In genomic region chr2:42931147-42931817, GRCh38 we compare ENCODE assay signal across 9 cellular contexts.
DNase-seq lines count a peak whose midpoint lies in the region; ATAC-seq, FAIRE-seq and TF ChIP-seq lines count a peak whose summit lies in the region.
"Had no signal": no experiment of that assay in that cellular context is flagged by ENCODE, and none has a peak within 500 bp of the region (broad histone marks: within the 10 kb centered on the region; RNA-seq: fewer than 3 reads in every experiment).

No MANE protein-coding gene starts in this region.

- POLR2A ChIA-PET in RWPE1 (lab: Yijun Ruan, JAX; ENCODE audit: low non-redundant PET) = no interaction called here

- H3K9me3 ChIP-seq in kidney (ENCODE audit: control insufficient read depth in 1 of 2, low read length in 2 of 2) = no peaks in the 10 kb centered on the region

- CTCF ChIA-PET in RWPE1 (lab: Yijun Ruan, JAX) = interaction anchor here (0.7 kb wide), 1 partner anchor 344 kb away, joined by 4 read pairs; no protein-coding TSS in a partner anchor

- DNase-seq in RWPE1 (ENCODE audit: low spot score) = no peak
- no peak for DNase-seq in fibroblast of pulmonary artery (ENCODE audit: low read depth)
- no peak for DNase-seq in retinal pigment epithelial cell (ENCODE audit: low read depth)
- DNase-seq in activated CD8-positive, alpha-beta memory T cell treated with anti-CD3 and anti-CD28 coated beads for 24 hours = no peak
- DNase-seq in SIG-M5 (lab: John Stamatoyannopoulos, UW) = no peak
- no peak for DNase-seq in kidney
- DNase-seq: activated T-cell treated with anti-CD3 and anti-CD28 coated beads for 4 hours had no signal

- peaks cover 53 to 65% of the 10 kb centered on the region in 2 donors for H3K4me1 ChIP-seq in kidney (ENCODE audit: control insufficient read depth in 1 of 2, insufficient read depth in 1 of 2, low read depth in 1 of 2, low read length in 2 of 2)

- H3K36me3 ChIP-seq in kidney (ENCODE audit: control insufficient read depth in 1 of 2, insufficient read depth in 2 of 2, low read length in 2 of 2) = no peaks in the 10 kb centered on the region

- peak overlapping the region; percentile 82 for H3K27ac ChIP-seq in RWPE1
- H3K27ac ChIP-seq in kidney (ENCODE audit: low read depth in 2 of 2, low read length in 2 of 2) = peak overlapping the region in 1 of 2 donors; percentile 47

- ATAC-seq in HG03521 (IDR thresholded peaks at IDR 0.05; ENCODE audit: unreplicated experiment) = no peak

- no peak for FAIRE-seq in kidney (lab: Jason Lieb, UNC)

- intact Hi-C loops in kidney (cut with DNase I) = no loop called here

- TF ChIP-seq CTCF in GM12872 (IDR thresholded peaks at IDR 0.05; ENCODE audit: insufficient read depth, low read depth, low read length) = peak; percentile 51
- no peak for TF ChIP-seq CTCF in RWPE1 (conservative IDR thresholded peaks at IDR 0.05; ENCODE audit: low read depth)
- peak; percentile 27 for TF ChIP-seq CTCF in fibroblast of pulmonary artery (IDR thresholded peaks at IDR 0.05; ENCODE audit: low read length, missing control alignments)
- peak; percentile 67 for TF ChIP-seq CTCF in retinal pigment epithelial cell (conservative IDR thresholded peaks at IDR 0.05; ENCODE audit: low read depth, low read length)
- TF ChIP-seq CTCF in kidney (IDR thresholded peaks at IDR 0.05; ENCODE audit: borderline replicate concordance, extremely low read depth, insufficient read depth) = no peak

- peak overlapping the region in 1 of 2 donors; percentile 44 for H3K9ac ChIP-seq in kidney (ENCODE audit: low read length in 2 of 2)

- no peak overlapping the region for H3K4me3 ChIP-seq in fibroblast of pulmonary artery (replicated peaks; ENCODE audit: low read depth, low read length)
- H3K4me3 ChIP-seq in retinal pigment epithelial cell (ENCODE audit: low read length) = no peak overlapping the region
- H3K4me3 ChIP-seq in kidney (ENCODE audit: low read length in 2 of 2) = no peak overlapping the region

Comparison
In these comparisons a context has a peak if more than half of its experiments do, and no peak if none do; other contexts are left out.
1. CTCF ChIP-seq: peak in GM12872 (single experiment), fibroblast of pulmonary artery (single experiment) and retinal pigment epithelial cell (single experiment); none in RWPE1 (single experiment) and kidney (single experiment).